8 cellular contexts compared by ENCODE assay signal in the genomic region with DNA sequence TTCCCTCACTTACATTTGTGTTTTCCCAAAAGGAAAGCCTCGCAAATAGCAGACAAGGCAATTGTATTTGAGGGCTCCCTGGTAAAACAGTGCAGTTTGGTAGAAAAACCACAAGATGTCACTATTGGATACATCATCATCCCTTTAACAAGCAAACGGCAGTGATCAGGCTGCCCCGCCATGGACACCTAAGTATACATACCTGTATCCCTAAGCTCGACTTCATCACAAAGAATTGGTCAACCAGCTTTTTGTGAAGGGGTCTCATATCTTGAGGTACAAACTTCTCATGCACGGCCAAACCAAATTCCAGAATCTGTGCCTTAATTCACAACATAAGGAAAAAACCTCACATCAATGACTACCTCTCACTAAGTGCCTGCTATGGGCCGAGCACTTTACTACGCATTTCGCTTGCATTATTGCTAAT.
DNase-seq lines count a peak whose midpoint lies in the region; ATAC-seq and TF ChIP-seq lines count a peak whose summit lies in the region.

No MANE protein-coding gene starts in this region.

- H3K4me3 ChIP-seq in AG10803 (ENCODE audit: low read length): no peak overlapping the region
- no peak overlapping the region for H3K4me3 ChIP-seq in lower lobe of right lung

- H3K36me3 ChIP-seq in lower lobe of right lung: peaks cover 84% of the 10 kb centered on the region

- peak; percentile 70 for DNase-seq in AG10803 (ENCODE audit: low read depth)
- peak; percentile 51 for DNase-seq in NCI-H1092 (lab: John Stamatoyannopoulos, UW)
- peak; percentile 69 to 72 for DNase-seq in dermis microvascular lymphatic vessel endothelial cell (ENCODE audit: low read depth in 2 of 2)
- DNase-seq in lower lobe of right lung: peak; percentile 52
- peak; percentile 30 for DNase-seq in stromal cell of bone marrow (ENCODE audit: low read depth)

- no peaks in the 10 kb centered on the region for H3K4me1 ChIP-seq in lower lobe of right lung

- ATAC-seq in GM18498 (IDR thresholded peaks at IDR 0.05; ENCODE audit: unreplicated experiment) (peak; percentile 96), HG02678 (IDR thresholded peaks at IDR 0.05; ENCODE audit: unreplicated experiment) (peak; percentile 98), SK-N-SH treated with all-trans-retinoic acid at 6 μM for 48 hours (peak; percentile 55), lower lobe of right lung (peak; percentile 66 to 71)

- H3K9me3 ChIP-seq in lower lobe of right lung: no peaks in the 10 kb centered on the region

- TF ChIP-seq CTCF in AG10803 (conservative IDR thresholded peaks at IDR 0.05; ENCODE audit: low read length) (peak; percentile 79), lower lobe of right lung (IDR thresholded peaks at IDR 0.05) (peak; percentile 53)

- intact Hi-C loops in lower lobe of right lung (cut with DNase I): no loop called here

- H3K27me3 ChIP-seq in lower lobe of right lung (ENCODE audit: low read depth): no peaks in the 10 kb centered on the region

- no peak overlapping the region for H3K27ac ChIP-seq in lower lobe of right lung

TF ChIP-seq in SK-N-SH treated with all-trans-retinoic acid at 6 μM for 48 hours, 23 proteins besides CTCF, POLR2A, EP300 and RAD21:
- no peak for TF ChIP-seq SNAI2 (CRISPR knock-in tag; IDR thresholded peaks at IDR 0.05)
- TF ChIP-seq ZNF565 (CRISPR knock-in tag; conservative IDR thresholded peaks at IDR 0.05; ENCODE audit: low read depth): no peak
- TF ChIP-seq, protein P1, sequence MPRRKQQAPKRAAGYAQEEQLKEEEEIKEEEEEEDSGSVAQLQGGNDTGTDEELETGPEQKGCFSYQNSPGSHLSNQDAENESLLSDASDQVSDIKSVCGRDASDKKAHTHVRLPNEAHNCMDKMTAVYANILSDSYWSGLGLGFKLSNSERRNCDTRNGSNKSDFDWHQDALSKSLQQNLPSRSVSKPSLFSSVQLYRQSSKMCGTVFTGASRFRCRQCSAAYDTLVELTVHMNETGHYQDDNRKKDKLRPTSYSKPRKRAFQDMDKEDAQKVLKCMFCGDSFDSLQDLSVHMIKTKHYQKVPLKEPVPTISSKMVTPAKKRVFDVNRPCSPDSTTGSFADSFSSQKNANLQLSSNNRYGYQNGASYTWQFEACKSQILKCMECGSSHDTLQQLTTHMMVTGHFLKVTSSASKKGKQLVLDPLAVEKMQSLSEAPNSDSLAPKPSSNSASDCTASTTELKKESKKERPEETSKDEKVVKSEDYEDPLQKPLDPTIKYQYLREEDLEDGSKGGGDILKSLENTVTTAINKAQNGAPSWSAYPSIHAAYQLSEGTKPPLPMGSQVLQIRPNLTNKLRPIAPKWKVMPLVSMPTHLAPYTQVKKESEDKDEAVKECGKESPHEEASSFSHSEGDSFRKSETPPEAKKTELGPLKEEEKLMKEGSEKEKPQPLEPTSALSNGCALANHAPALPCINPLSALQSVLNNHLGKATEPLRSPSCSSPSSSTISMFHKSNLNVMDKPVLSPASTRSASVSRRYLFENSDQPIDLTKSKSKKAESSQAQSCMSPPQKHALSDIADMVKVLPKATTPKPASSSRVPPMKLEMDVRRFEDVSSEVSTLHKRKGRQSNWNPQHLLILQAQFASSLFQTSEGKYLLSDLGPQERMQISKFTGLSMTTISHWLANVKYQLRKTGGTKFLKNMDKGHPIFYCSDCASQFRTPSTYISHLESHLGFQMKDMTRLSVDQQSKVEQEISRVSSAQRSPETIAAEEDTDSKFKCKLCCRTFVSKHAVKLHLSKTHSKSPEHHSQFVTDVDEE (CRISPR knock-in tag; IDR thresholded peaks at IDR 0.05): no peak
- TF ChIP-seq, protein P2, sequence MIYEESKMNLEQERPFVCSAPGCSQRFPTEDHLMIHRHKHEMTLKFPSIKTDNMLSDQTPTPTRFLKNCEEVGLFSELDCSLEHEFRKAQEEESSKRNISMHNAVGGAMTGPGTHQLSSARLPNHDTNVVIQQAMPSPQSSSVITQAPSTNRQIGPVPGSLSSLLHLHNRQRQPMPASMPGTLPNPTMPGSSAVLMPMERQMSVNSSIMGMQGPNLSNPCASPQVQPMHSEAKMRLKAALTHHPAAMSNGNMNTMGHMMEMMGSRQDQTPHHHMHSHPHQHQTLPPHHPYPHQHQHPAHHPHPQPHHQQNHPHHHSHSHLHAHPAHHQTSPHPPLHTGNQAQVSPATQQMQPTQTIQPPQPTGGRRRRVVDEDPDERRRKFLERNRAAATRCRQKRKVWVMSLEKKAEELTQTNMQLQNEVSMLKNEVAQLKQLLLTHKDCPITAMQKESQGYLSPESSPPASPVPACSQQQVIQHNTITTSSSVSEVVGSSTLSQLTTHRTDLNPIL (CRISPR knock-in tag; IDR thresholded peaks at IDR 0.05; ENCODE audit: low read depth): no peak
- no peak for TF ChIP-seq RARB (CRISPR knock-in tag; IDR thresholded peaks at IDR 0.05)
- no peak for TF ChIP-seq ZFP30 (CRISPR knock-in tag; IDR thresholded peaks at IDR 0.05)
- TF ChIP-seq PPARA (CRISPR knock-in tag; IDR thresholded peaks at IDR 0.05; ENCODE audit: borderline replicate concordance): no peak
- no peak for TF ChIP-seq ZFP3 (CRISPR knock-in tag; IDR thresholded peaks at IDR 0.05)
- no peak for TF ChIP-seq ISL1 (CRISPR knock-in tag; IDR thresholded peaks at IDR 0.05)
- no peak for TF ChIP-seq TCF4 (CRISPR knock-in tag; IDR thresholded peaks at IDR 0.05; ENCODE audit: borderline replicate concordance)
- TF ChIP-seq, protein P3, sequence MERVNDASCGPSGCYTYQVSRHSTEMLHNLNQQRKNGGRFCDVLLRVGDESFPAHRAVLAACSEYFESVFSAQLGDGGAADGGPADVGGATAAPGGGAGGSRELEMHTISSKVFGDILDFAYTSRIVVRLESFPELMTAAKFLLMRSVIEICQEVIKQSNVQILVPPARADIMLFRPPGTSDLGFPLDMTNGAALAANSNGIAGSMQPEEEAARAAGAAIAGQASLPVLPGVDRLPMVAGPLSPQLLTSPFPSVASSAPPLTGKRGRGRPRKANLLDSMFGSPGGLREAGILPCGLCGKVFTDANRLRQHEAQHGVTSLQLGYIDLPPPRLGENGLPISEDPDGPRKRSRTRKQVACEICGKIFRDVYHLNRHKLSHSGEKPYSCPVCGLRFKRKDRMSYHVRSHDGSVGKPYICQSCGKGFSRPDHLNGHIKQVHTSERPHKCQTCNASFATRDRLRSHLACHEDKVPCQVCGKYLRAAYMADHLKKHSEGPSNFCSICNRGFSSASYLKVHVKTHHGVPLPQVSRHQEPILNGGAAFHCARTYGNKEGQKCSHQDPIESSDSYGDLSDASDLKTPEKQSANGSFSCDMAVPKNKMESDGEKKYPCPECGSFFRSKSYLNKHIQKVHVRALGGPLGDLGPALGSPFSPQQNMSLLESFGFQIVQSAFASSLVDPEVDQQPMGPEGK (CRISPR knock-in tag; IDR thresholded peaks at IDR 0.05; ENCODE audit: borderline replicate concordance): no peak
- TF ChIP-seq, protein P4, sequence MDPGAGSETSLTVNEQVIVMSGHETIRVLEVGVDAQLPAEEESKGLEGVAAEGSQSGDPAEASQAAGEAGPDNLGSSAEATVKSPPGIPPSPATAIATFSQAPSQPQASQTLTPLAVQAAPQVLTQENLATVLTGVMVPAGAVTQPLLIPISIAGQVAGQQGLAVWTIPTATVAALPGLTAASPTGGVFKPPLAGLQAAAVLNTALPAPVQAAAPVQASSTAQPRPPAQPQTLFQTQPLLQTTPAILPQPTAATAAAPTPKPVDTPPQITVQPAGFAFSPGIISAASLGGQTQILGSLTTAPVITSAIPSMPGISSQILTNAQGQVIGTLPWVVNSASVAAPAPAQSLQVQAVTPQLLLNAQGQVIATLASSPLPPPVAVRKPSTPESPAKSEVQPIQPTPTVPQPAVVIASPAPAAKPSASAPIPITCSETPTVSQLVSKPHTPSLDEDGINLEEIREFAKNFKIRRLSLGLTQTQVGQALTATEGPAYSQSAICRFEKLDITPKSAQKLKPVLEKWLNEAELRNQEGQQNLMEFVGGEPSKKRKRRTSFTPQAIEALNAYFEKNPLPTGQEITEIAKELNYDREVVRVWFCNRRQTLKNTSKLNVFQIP (CRISPR knock-in tag; IDR thresholded peaks at IDR 0.05; ENCODE audit: borderline replicate concordance, low read depth): no peak
- TF ChIP-seq ZC3H10 (CRISPR knock-in tag; IDR thresholded peaks at IDR 0.05): no peak
- no peak for TF ChIP-seq ARNTL (CRISPR knock-in tag; IDR thresholded peaks at IDR 0.05; ENCODE audit: borderline replicate concordance, low read depth)
- no peak for TF ChIP-seq ZNF8 (CRISPR knock-in tag; IDR thresholded peaks at IDR 0.05)
- TF ChIP-seq, protein P5, sequence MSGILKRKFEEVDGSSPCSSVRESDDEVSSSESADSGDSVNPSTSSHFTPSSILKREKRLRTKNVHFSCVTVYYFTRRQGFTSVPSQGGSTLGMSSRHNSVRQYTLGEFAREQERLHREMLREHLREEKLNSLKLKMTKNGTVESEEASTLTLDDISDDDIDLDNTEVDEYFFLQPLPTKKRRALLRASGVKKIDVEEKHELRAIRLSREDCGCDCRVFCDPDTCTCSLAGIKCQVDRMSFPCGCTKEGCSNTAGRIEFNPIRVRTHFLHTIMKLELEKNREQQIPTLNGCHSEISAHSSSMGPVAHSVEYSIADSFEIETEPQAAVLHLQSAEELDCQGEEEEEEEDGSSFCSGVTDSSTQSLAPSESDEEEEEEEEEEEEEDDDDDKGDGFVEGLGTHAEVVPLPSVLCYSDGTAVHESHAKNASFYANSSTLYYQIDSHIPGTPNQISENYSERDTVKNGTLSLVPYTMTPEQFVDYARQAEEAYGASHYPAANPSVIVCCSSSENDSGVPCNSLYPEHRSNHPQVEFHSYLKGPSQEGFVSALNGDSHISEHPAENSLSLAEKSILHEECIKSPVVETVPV (CRISPR knock-in tag; IDR thresholded peaks at IDR 0.05): no peak
- no peak for TF ChIP-seq CSDC2 (CRISPR knock-in tag; IDR thresholded peaks at IDR 0.05)
- TF ChIP-seq ESRRG (CRISPR knock-in tag; IDR thresholded peaks at IDR 0.05): no peak
- no peak for TF ChIP-seq OSR1 (CRISPR knock-in tag; IDR thresholded peaks at IDR 0.05)
